ENCODE assay signal across 1 cellular context in genomic region chr12:121059031-121059898, GRCh38.
TF ChIP-seq lines count a peak whose summit lies in the region.

No MANE protein-coding gene starts in this region.

TF ChIP-seq in GM12878, 131 proteins besides CTCF, POLR2A, EP300 and RAD21 (continued from another document):
- TF ChIP-seq CUX1 (IDR thresholded peaks at IDR 0.05; ENCODE audit: insufficient replicate concordance, low read depth, low read length) = no peak
- TF ChIP-seq TCF3 (IDR thresholded peaks at IDR 0.05; ENCODE audit: borderline replicate concordance, insufficient read depth, low read depth, low read length) = no peak
- no peak for TF ChIP-seq PAX5 (IDR thresholded peaks at IDR 0.05; ENCODE audit: borderline replicate concordance, low read depth, low read length)
- TF ChIP-seq GABPA (IDR thresholded peaks at IDR 0.05; ENCODE audit: low read depth) = no peak
- TF ChIP-seq MEF2A (IDR thresholded peaks at IDR 0.05; ENCODE audit: insufficient read depth, low read depth, low read length) = no peak
- TF ChIP-seq CBFB (IDR thresholded peaks at IDR 0.05; ENCODE audit: low read depth) = no peak
- no peak for TF ChIP-seq USF1 (IDR thresholded peaks at IDR 0.05; ENCODE audit: borderline replicate concordance, extremely low read length, insufficient read depth, low read depth, low read length)
- no peak for TF ChIP-seq BRCA1 (IDR thresholded peaks at IDR 0.05; ENCODE audit: low read depth, low read length)
- TF ChIP-seq SMAD1 (IDR thresholded peaks at IDR 0.05; ENCODE audit: low read depth, partially characterized antibody) = no peak
- TF ChIP-seq HDAC6 (IDR thresholded peaks at IDR 0.05; ENCODE audit: unreplicated experiment) = no peak
